8 cellular contexts compared by ENCODE assay signal in genomic region chr3:141452045-141452444, GRCh38. TPM values are rescaled to one million over a fixed set of nuclear protein-coding genes. Genes with fewer than 3 reads are reported as not detected.
DNase-seq lines count a peak whose midpoint lies in the region; ATAC-seq and TF ChIP-seq lines count a peak whose summit lies in the region.

No MANE protein-coding gene starts in this region.

- no peaks in the 10 kb centered on the region for H3K9me3 ChIP-seq in OCI-LY7 (ENCODE audit: low read length)
- no peaks in the 10 kb centered on the region for H3K9me3 ChIP-seq in tibial nerve

- no peaks in the 10 kb centered on the region for H4K20me1 ChIP-seq in OCI-LY7 (ENCODE audit: insufficient read depth, low read length)

- in situ Hi-C loops in T47D (cut with HindIII; ENCODE audit: low pct_unique_long_range_greater_than_20kb, low sequenced_read_pairs), result no loop called here

- TF ChIP-seq POLR2A in tibial nerve (IDR thresholded peaks at IDR 0.05), result no peak

- no peaks in the 10 kb centered on the region for H3K27me3 ChIP-seq in tibial nerve

- no peak overlapping the region for H3K27ac ChIP-seq in OCI-LY7 (ENCODE audit: low read depth, low read length, poor library complexity, severe bottlenecking)
- peak overlapping the region in 3 of 4 donors; percentile 15 to 57 (median 29) for H3K27ac ChIP-seq in tibial nerve

- CTCF ChIA-PET in OCI-LY7 (lab: Charles Lee; ENCODE audit: unreplicated experiment), result interaction anchor here (0.7 to 2.3 kb wide), 6 partner anchors 65 to 148 kb away, joined by 3 to 12 read pairs (median 4); no protein-coding TSS in a partner anchor

- peak overlapping the region; percentile 93 for H2AFZ ChIP-seq in OCI-LY7 (ENCODE audit: low read length)

- peak; percentile 82 for ATAC-seq in HG03175 (IDR thresholded peaks at IDR 0.05; ENCODE audit: unreplicated experiment)

- H3K4me3 ChIP-seq in OCI-LY7 (ENCODE audit: low read depth, low read length, poor library complexity, severe bottlenecking) (no peak overlapping the region), tibial nerve (no peak overlapping the region)

- TF ChIP-seq EP300 in tibial nerve (IDR thresholded peaks at IDR 0.05), result no peak

- H3K4me2 ChIP-seq in OCI-LY7 (ENCODE audit: low read length), result peak overlapping the region; percentile 4; the same call in 1 of the 2 replicates

- H3K36me3 ChIP-seq in OCI-LY7 (ENCODE audit: insufficient read depth, low read length) (no peaks in the 10 kb centered on the region), tibial nerve (peaks cover 0 to 7% (median 0%) of the 10 kb centered on the region in 3 donors)

- DNase-seq in NCI-H1694 treated with DMSO at 0.1 percent for 48 hours (lab: John Stamatoyannopoulos, UW), result peak; percentile 21
- no peak for DNase-seq in NCI-H1694 (lab: John Stamatoyannopoulos, UW)
- DNase-seq in GM19238 (ENCODE audit: insufficient read length, low spot score), result peak; percentile 35
- peak; percentile 84 for DNase-seq in OCI-LY7 (ENCODE audit: low spot score)
- peak; percentile 39 to 81 for DNase-seq in T47D (ENCODE audit: low read depth in 1 of 2, low spot score in 1 of 2)
- DNase-seq in kidney tubule cell (ENCODE audit: low spot score), result peak; percentile 65
- DNase-seq in tibial nerve (ENCODE audit: low spot score in 2 of 2), result peak in 1 of 2 donors; percentile 42

- no peaks in the 10 kb centered on the region for H3K79me2 ChIP-seq in OCI-LY7 (ENCODE audit: insufficient read depth, low read depth, low read length)

- POLR2A ChIA-PET in OCI-LY7 (lab: Charles Lee), result interaction anchor here (0.5 to 2.3 kb wide), 10 partner anchors 10 to 149 kb away, joined by 3 to 16 read pairs (median 3); no protein-coding TSS in a partner anchor

- no peaks in the 10 kb centered on the region for H3K9me2 ChIP-seq in OCI-LY7 (ENCODE audit: insufficient read depth, low read length)

- no TSS peak for BruUV-seq in OCI-LY7 (replicated peaks; lab: Mats Ljungman, UMichigan)

- H3K4me1 ChIP-seq in OCI-LY7 (ENCODE audit: insufficient read depth, low read length, poor library complexity, severe bottlenecking) (peaks cover 8% of the 10 kb centered on the region), tibial nerve (peaks cover 0 to 27% (median 3%) of the 10 kb centered on the region in 4 donors)

- intact Hi-C loops in OCI-LY7 (cut with micrococcal nuclease; ENCODE audit: unreplicated experiment), result loop anchor here (1.0 to 5.0 kb wide), 4 partner anchors 91 to 220 kb away; partner anchors contain the start of gene PXYLP1

- TF ChIP-seq CTCF in OCI-LY7 (conservative IDR thresholded peaks at IDR 0.05; ENCODE audit: low read length) (peak; percentile 96), tibial nerve (IDR thresholded peaks at IDR 0.05) (peak; percentile 53 to 78 (median 62))

RNA-seq across cellular contexts. Expression of gene RASA2, which starts 34.8 kb away (rescaled TPM):
- total RNA-seq in OCI-LY7 (2014; rRNA removed; shearing (Covaris generic)), result 11.0 and 13.0 TPM in 2 replicates
- total RNA-seq in OCI-LY7 (2022) (21.7 and 27.8 TPM in 2 replicates), tibial nerve (10 to 100 TPM; 19.6 to 46.8 (median 37.2) TPM)
